In genomic region chr1:153790996-153791855, GRCh38 we compare ENCODE assay signal across 8 cellular contexts.
A peak's percentile ranks its signal among the peaks of the same experiment; 100 is the strongest.
DNase-seq lines count a peak whose midpoint lies in the region; ATAC-seq, FAIRE-seq and TF ChIP-seq lines count a peak whose summit lies in the region.

No MANE protein-coding gene starts in this region.

- CTCF ChIA-PET in RWPE1 (lab: Yijun Ruan, JAX) = interaction anchor here (1.0 kb wide), 1 partner anchor 155 kb away, joined by 3 read pairs; no protein-coding TSS in a partner anchor

- peak; percentile 63 for ATAC-seq in HG02970 (IDR thresholded peaks at IDR 0.05; ENCODE audit: low FRiP score, unreplicated experiment)

- POLR2A ChIA-PET in RWPE1 (lab: Yijun Ruan, JAX; ENCODE audit: low non-redundant PET) = no interaction called here

- FAIRE-seq in D721Med (lab: Jason Lieb, UNC) = no peak

- DNase-seq in activated naive CD4-positive, alpha-beta T cell treated with anti-CD3 and anti-CD28 coated beads, Interleukin-2, amount 50 U/mL, for 16 hours = no peak
- DNase-seq in RWPE1 (ENCODE audit: low spot score) = no peak
- peak; percentile 69 for DNase-seq in epidermal melanocyte (ENCODE audit: insufficient read length, low spot score)
- peak; percentile 69 for DNase-seq in non-pigmented ciliary epithelial cell (ENCODE audit: low read depth)
- no peak for DNase-seq in NCI-H510A treated with DMSO at 0.1 percent for 48 hours (lab: John Stamatoyannopoulos, UW)
- no peak for DNase-seq in D721Med (ENCODE audit: insufficient read length, low spot score)

- no peaks in the 10 kb centered on the region for H3K9me3 Mint-ChIP-seq in activated naive CD4-positive, alpha-beta T cell treated with anti-CD3 and anti-CD28 coated beads, Interleukin-2, amount 50 U/mL, for 24 hours

- peak overlapping the region; percentile 24 for H3K4me3 Mint-ChIP-seq in activated naive CD4-positive, alpha-beta T cell treated with anti-CD3 and anti-CD28 coated beads, Interleukin-2, amount 50 U/mL, for 24 hours

- no peak for TF ChIP-seq CTCF in RWPE1 (conservative IDR thresholded peaks at IDR 0.05; ENCODE audit: low read depth)
- TF ChIP-seq CTCF in D721Med (IDR thresholded peaks at IDR 0.05; ENCODE audit: insufficient read depth, missing control alignments) = no peak

- peaks cover 23% of the 10 kb centered on the region for H3K4me1 Mint-ChIP-seq in activated naive CD4-positive, alpha-beta T cell treated with anti-CD3 and anti-CD28 coated beads, Interleukin-2, amount 50 U/mL, for 24 hours

- H3K27me3 Mint-ChIP-seq in activated naive CD4-positive, alpha-beta T cell treated with anti-CD3 and anti-CD28 coated beads, Interleukin-2, amount 50 U/mL, for 24 hours = peaks cover 1% of the 10 kb centered on the region

- H3K36me3 Mint-ChIP-seq in activated naive CD4-positive, alpha-beta T cell treated with anti-CD3 and anti-CD28 coated beads, Interleukin-2, amount 50 U/mL, for 24 hours = no peaks in the 10 kb centered on the region

- peak overlapping the region; percentile 45 for H3K27ac ChIP-seq in RWPE1

- peak overlapping the region; percentile 69 for H3K27ac Mint-ChIP-seq in activated naive CD4-positive, alpha-beta T cell treated with anti-CD3 and anti-CD28 coated beads, Interleukin-2, amount 50 U/mL, for 24 hours

Comparison
In these comparisons a context has a peak if more than half of its experiments do, and no peak if none do; other contexts are left out.
1. DNase-seq: peak in epidermal melanocyte (single experiment) and non-pigmented ciliary epithelial cell (single experiment); none in activated naive CD4-positive, alpha-beta T cell treated with anti-CD3 and anti-CD28 coated beads, Interleukin-2, amount 50 U/mL, for 16 hours (single experiment), RWPE1 (single experiment), NCI-H510A treated with DMSO at 0.1 percent for 48 hours (single experiment) and D721Med (single experiment).